In genomic region chr20:32582659-32583580, GRCh38 we compare ENCODE assay signal across 8 cellular contexts. TPM values are rescaled to one million over a fixed set of nuclear protein-coding genes. Genes with fewer than 3 reads are reported as not detected.
DNase-seq lines count a peak whose midpoint lies in the region; ATAC-seq and TF ChIP-seq lines count a peak whose summit lies in the region.

No MANE protein-coding gene starts in this region.

- H3K4me1 ChIP-seq in upper lobe of left lung: peaks cover 16 to 34% (median 22%) of the 10 kb centered on the region in 4 donors

- H3K4me1 Mint-ChIP-seq in memory B cell: peaks cover 30% of the 10 kb centered on the region

- peaks cover 0 to 30% (median 14%) of the 10 kb centered on the region in 4 donors for H3K27me3 ChIP-seq in upper lobe of left lung

- no peak for TF ChIP-seq POLR2A in upper lobe of left lung (IDR thresholded peaks at IDR 0.05)

- H3K9me3 ChIP-seq in SK-N-MC (ENCODE audit: low read depth, low read length) (no peaks in the 10 kb centered on the region), upper lobe of left lung (no peaks in the 10 kb centered on the region)

- H3K36me3 Mint-ChIP-seq in memory B cell: no peaks in the 10 kb centered on the region

- peak; percentile 72 for DNase-seq in NCI-H2227 (lab: John Stamatoyannopoulos, UW; ENCODE audit: unreplicated experiment)
- no peak for DNase-seq in NCI-H2227 treated with DMSO at 0.1 percent for 48 hours (lab: John Stamatoyannopoulos, UW)
- DNase-seq in SK-N-MC (ENCODE audit: low read depth, low spot score): no peak
- DNase-seq in cerebellum (ENCODE audit: low spot score): peak; percentile 65
- DNase-seq in memory B cell (ENCODE audit: low spot score in 2 of 2): peak in 1 of 2 donors; percentile 31
- peak in 1 of 2 donors; percentile 87 for DNase-seq in upper lobe of left lung
- DNase-seq in dedifferentiated amniotic fluid mesenchymal stem cell (ENCODE audit: extremely low spot score): no peak

- peak overlapping the region; percentile 62 for H3K4me3 Mint-ChIP-seq in memory B cell

- H3K27ac ChIP-seq in SK-N-MC (no peak overlapping the region), upper lobe of left lung (peak overlapping the region in 3 of 4 donors; percentile 5 to 80 (median 21))

- H3K9ac ChIP-seq in SK-N-MC (ENCODE audit: insufficient read length): no peak overlapping the region

- H3K27me3 Mint-ChIP-seq in memory B cell: no peaks in the 10 kb centered on the region

- no peaks in the 10 kb centered on the region for H3K9me3 Mint-ChIP-seq in memory B cell

- no peak overlapping the region for H3K27ac Mint-ChIP-seq in memory B cell

- ATAC-seq in memory B cell (ENCODE audit: low read depth) (peak; percentile 9), upper lobe of left lung (ENCODE audit: low FRiP score in 2 of 2) (peak in 1 of 2 donors; percentile 37), GM19463 (IDR thresholded peaks at IDR 0.05; ENCODE audit: unreplicated experiment) (no peak)

- peak overlapping the region; percentile 79 for H3K4me3 ChIP-seq in SK-N-MC
- H3K4me3 ChIP-seq in upper lobe of left lung: peak overlapping the region; percentile 65 to 73 (median 66)

- no peak for TF ChIP-seq EP300 in upper lobe of left lung (IDR thresholded peaks at IDR 0.05)

- H3K36me3 ChIP-seq in SK-N-MC (ENCODE audit: insufficient read depth, low read length) (no peaks in the 10 kb centered on the region), upper lobe of left lung (no peaks in the 10 kb centered on the region)

- WGBS in upper lobe of left lung, 2 donors: 16 to 46% methylated on average over 8 to 36 of the region's 91 CpGs

- no peak for TF ChIP-seq CTCF in upper lobe of left lung (IDR thresholded peaks at IDR 0.05)

RNA-seq across cellular contexts. Expression of gene NOL4L, which starts 2.2 kb away (rescaled TPM):
- total RNA-seq in cerebellum (33.0 TPM), upper lobe of left lung (10 to 100 TPM; 13.4 to 40.2 (median 19.0) TPM)

Comparison
In these comparisons a context has a peak if more than half of its experiments do, and no peak if none do; other contexts are left out.
1. DNase-seq: peak in NCI-H2227 (single experiment) and cerebellum (single experiment); none in NCI-H2227 treated with DMSO at 0.1 percent for 48 hours (single experiment), SK-N-MC (single experiment) and dedifferentiated amniotic fluid mesenchymal stem cell (single experiment).